8 cellular contexts compared by ENCODE assay signal in the genomic region with DNA sequence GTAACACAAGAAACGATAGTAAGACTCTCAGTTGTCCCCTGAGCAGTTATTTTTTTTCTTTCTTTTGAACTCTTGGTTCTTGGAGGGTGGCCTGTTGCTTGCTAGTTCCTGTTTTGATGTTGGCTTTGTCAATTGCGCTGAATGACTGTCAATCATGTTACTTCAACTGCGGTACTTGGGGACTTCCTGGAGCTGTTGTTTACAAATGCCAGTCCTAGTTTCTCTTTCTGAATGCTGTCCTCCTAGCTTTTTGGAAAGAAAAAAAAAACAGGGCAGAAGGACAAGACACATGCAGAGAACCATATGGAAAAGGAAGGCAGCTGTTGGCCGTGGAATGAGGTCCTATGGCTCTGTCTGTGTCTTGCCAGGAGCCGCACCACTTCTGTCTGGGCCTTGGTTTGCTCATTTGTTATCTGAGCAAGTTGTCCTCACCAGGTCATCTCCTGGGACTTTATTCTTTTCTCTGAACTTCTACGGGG.
DNase-seq lines count a peak whose midpoint lies in the region; ATAC-seq lines count a peak whose summit lies in the region.

No MANE protein-coding gene starts in this region.

- H3K4me3 Mint-ChIP-seq in stimulated activated effector memory CD8-positive, alpha-beta T cell treated with anti-CD3 and anti-CD28 coated beads, Interleukin-12 subunit alpha, Interleukin-12 subunit beta, amount 100 ng/mL, for 72 hours, result peak overlapping the region; percentile 74

- H3K27ac Mint-ChIP-seq in stimulated activated effector memory CD8-positive, alpha-beta T cell treated with anti-CD3 and anti-CD28 coated beads, Interleukin-12 subunit alpha, Interleukin-12 subunit beta, amount 100 ng/mL, for 72 hours, result peak overlapping the region; percentile 98

- ATAC-seq in GM21367 (IDR thresholded peaks at IDR 0.05; ENCODE audit: unreplicated experiment) (peak; percentile 45), HG03571 (IDR thresholded peaks at IDR 0.05; ENCODE audit: unreplicated experiment) (peak; percentile 49)
- peak; percentile 68 to 74 for ATAC-seq in activated CD4-positive, CD25-positive, alpha-beta regulatory T cell treated with anti-CD3 and anti-CD28 coated beads, Interleukin-2, amount 50 U/mL, for 24 hours
- peak; percentile 88 for ATAC-seq in stimulated activated effector memory CD8-positive, alpha-beta T cell treated with anti-CD3 and anti-CD28 coated beads, Interleukin-12 subunit alpha, Interleukin-12 subunit beta, amount 100 ng/mL, for 72 hours

- no peaks in the 10 kb centered on the region for H3K9me3 Mint-ChIP-seq in stimulated activated effector memory CD8-positive, alpha-beta T cell treated with anti-CD3 and anti-CD28 coated beads, Interleukin-12 subunit alpha, Interleukin-12 subunit beta, amount 100 ng/mL, for 72 hours

- no peaks in the 10 kb centered on the region for H3K36me3 Mint-ChIP-seq in stimulated activated effector memory CD8-positive, alpha-beta T cell treated with anti-CD3 and anti-CD28 coated beads, Interleukin-12 subunit alpha, Interleukin-12 subunit beta, amount 100 ng/mL, for 72 hours

- peak; percentile 20 for DNase-seq in EH (ENCODE audit: low read depth)
- DNase-seq in globus pallidus (ENCODE audit: low spot score), result peak; percentile 57
- peak in 1 of 2 donors; percentile 65 for DNase-seq in stimulated activated effector memory CD8-positive, alpha-beta T cell treated with anti-CD3 and anti-CD28 coated beads, Interleukin-12 subunit alpha, Interleukin-12 subunit beta, amount 100 ng/mL, for 72 hours (ENCODE audit: low spot score in 2 of 2)
- DNase-seq in superior temporal gyrus (ENCODE audit: extremely low spot score), result no peak
- DNase-seq in NCI-H226, result no peak

- peaks cover 94% of the 10 kb centered on the region for H3K4me1 Mint-ChIP-seq in stimulated activated effector memory CD8-positive, alpha-beta T cell treated with anti-CD3 and anti-CD28 coated beads, Interleukin-12 subunit alpha, Interleukin-12 subunit beta, amount 100 ng/mL, for 72 hours

Comparison
In these comparisons a context has a peak if more than half of its experiments do, and no peak if none do; other contexts are left out.
1. DNase-seq: peak in EH (single experiment) and globus pallidus (single experiment); none in superior temporal gyrus (single experiment) and NCI-H226 (single experiment).
2. Peak in every context shown above with its lines, with median percentiles within 50 percentile points of each other: ATAC-seq.